11 cellular contexts compared by ENCODE assay signal in the genomic region with DNA sequence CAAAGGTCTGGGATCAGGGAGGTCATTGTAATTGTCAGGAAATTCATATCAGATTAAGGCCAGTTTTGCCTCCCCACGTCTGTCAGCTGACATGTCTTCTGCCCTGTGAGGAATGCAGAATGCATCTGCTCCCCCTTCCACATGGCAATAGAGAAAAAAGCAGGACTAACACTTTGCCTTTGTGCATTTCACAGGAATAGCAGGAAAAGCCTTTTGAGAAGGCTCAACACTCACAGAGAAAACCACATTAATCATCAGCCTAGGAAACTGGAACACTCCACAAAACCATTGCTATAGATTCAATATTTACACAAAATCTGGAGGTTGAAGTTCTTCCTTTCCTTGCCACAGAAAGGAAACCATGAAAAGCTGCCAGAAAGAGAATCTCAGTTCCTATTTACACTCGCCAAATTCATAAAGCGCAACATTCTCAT.
DNase-seq lines count a peak whose midpoint lies in the region; ATAC-seq and TF ChIP-seq lines count a peak whose summit lies in the region.
"Had no signal": no experiment of that assay in that cellular context is flagged by ENCODE, and none has a peak within 500 bp of the region (broad histone marks: within the 10 kb centered on the region; RNA-seq: fewer than 3 reads in every experiment).

No MANE protein-coding gene starts in this region.

- H3K27ac ChIP-seq in colonic mucosa = peak overlapping the region; percentile 61
- H3K27ac ChIP-seq: heart right ventricle, uterus had no signal

- intact Hi-C loops in colonic mucosa (cut with DNase I) = loop anchor here (10.0 kb wide), 1 partner anchor 164 kb away; the partner anchor contains the start of gene HES1

- POLR2A ChIA-PET in activated naive CD8-positive, alpha-beta T cell treated with anti-CD3 and anti-CD28 coated beads, Interleukin-2, amount 10 ng/mL, durations not matched to agents 7 days and 5 days (lab: Charles Lee) = no interaction called here

- no peaks in the 10 kb centered on the region for H3K27me3 ChIP-seq in colonic mucosa
- H3K27me3 ChIP-seq: uterus had no signal

- no peaks in the 10 kb centered on the region for H3K9me3 ChIP-seq in colonic mucosa
- H3K9me3 ChIP-seq: heart right ventricle, uterus had no signal

- TF ChIP-seq CTCF in colonic mucosa (IDR thresholded peaks at IDR 0.05) = no peak
- TF ChIP-seq CTCF in type B pancreatic cell (conservative IDR thresholded peaks at IDR 0.05) = no peak
- TF ChIP-seq CTCF in glutamatergic neuron (IDR thresholded peaks at IDR 0.05; ENCODE audit: partially characterized antibody, unreplicated experiment) = no peak

- peak overlapping the region in 1 of 2 donors; percentile 64 for H3K9ac ChIP-seq in colonic mucosa (ENCODE audit: low read depth in 2 of 2, low read length in 2 of 2)

- no peaks in the 10 kb centered on the region for H3K36me3 ChIP-seq in colonic mucosa
- H3K36me3 ChIP-seq: heart right ventricle, uterus had no signal

- H3K27me3 Mint-ChIP-seq in activated naive CD8-positive, alpha-beta T cell treated with anti-CD3 and anti-CD28 coated beads, Interleukin-2, amount 10 ng/mL, durations not matched to agents 7 days and 5 days = peaks cover 49% of the 10 kb centered on the region
- H3K27me3 Mint-ChIP-seq in activated naive CD8-positive, alpha-beta T cell treated with anti-CD3 and anti-CD28 coated beads for 36 hours = peaks cover 70% of the 10 kb centered on the region
- H3K27me3 Mint-ChIP-seq in type B pancreatic cell = no peaks in the 10 kb centered on the region
- H3K27me3 Mint-ChIP-seq in glutamatergic neuron (ENCODE audit: unreplicated experiment) = peaks cover 3% of the 10 kb centered on the region
- peaks cover 45 to 81% of the 10 kb centered on the region in 2 donors for H3K27me3 Mint-ChIP-seq in natural killer cell treated with Interleukin-12 subunit alpha and Interleukin-12 subunit beta and Interleukin-15 and Interleukin-18, amount 100 ng/mL, for 72 hours

- H3K9me3 Mint-ChIP-seq in activated naive CD8-positive, alpha-beta T cell treated with anti-CD3 and anti-CD28 coated beads, Interleukin-2, amount 10 ng/mL, durations not matched to agents 7 days and 5 days = no peaks in the 10 kb centered on the region
- H3K9me3 Mint-ChIP-seq in activated naive CD8-positive, alpha-beta T cell treated with anti-CD3 and anti-CD28 coated beads for 36 hours = no peaks in the 10 kb centered on the region
- H3K9me3 Mint-ChIP-seq in type B pancreatic cell (no peaks in the 10 kb centered on the region), glutamatergic neuron (ENCODE audit: unreplicated experiment) (peaks cover 3% of the 10 kb centered on the region)
- H3K9me3 Mint-ChIP-seq in natural killer cell treated with Interleukin-12 subunit alpha and Interleukin-12 subunit beta and Interleukin-15 and Interleukin-18, amount 100 ng/mL, for 72 hours = no peaks in the 10 kb centered on the region

- peak overlapping the region; percentile 13 for H3K4me3 Mint-ChIP-seq in activated naive CD8-positive, alpha-beta T cell treated with anti-CD3 and anti-CD28 coated beads, Interleukin-2, amount 10 ng/mL, durations not matched to agents 7 days and 5 days
- H3K4me3 Mint-ChIP-seq in activated naive CD8-positive, alpha-beta T cell treated with anti-CD3 and anti-CD28 coated beads for 36 hours = no peak overlapping the region
- no peak overlapping the region for H3K4me3 Mint-ChIP-seq in type B pancreatic cell
- no peak overlapping the region for H3K4me3 Mint-ChIP-seq in glutamatergic neuron (ENCODE audit: unreplicated experiment)
- H3K4me3 Mint-ChIP-seq in natural killer cell treated with Interleukin-12 subunit alpha and Interleukin-12 subunit beta and Interleukin-15 and Interleukin-18, amount 100 ng/mL, for 72 hours = no peak overlapping the region

- no peaks in the 10 kb centered on the region for H3K4me1 ChIP-seq in colonic mucosa
- H3K4me1 ChIP-seq: uterus had no signal

- no peak for ATAC-seq in activated naive CD8-positive, alpha-beta T cell treated with anti-CD3 and anti-CD28 coated beads, Interleukin-2, amount 10 ng/mL, durations not matched to agents 7 days and 5 days (ENCODE audit: low read depth)
- ATAC-seq in HG03442 (IDR thresholded peaks at IDR 0.05; ENCODE audit: unreplicated experiment) = peak; percentile 34
- ATAC-seq in GM19455 (IDR thresholded peaks at IDR 0.05; ENCODE audit: unreplicated experiment) = no peak
- ATAC-seq in natural killer cell treated with Interleukin-12 subunit alpha and Interleukin-12 subunit beta and Interleukin-15 and Interleukin-18, amount 100 ng/mL, for 72 hours = no peak

- H3K4me3 ChIP-seq in colonic mucosa = no peak overlapping the region
- H3K4me3 ChIP-seq: heart right ventricle, uterus had no signal

- H3K27ac Mint-ChIP-seq in activated naive CD8-positive, alpha-beta T cell treated with anti-CD3 and anti-CD28 coated beads, Interleukin-2, amount 10 ng/mL, durations not matched to agents 7 days and 5 days = no peak overlapping the region
- no peak overlapping the region for H3K27ac Mint-ChIP-seq in activated naive CD8-positive, alpha-beta T cell treated with anti-CD3 and anti-CD28 coated beads for 36 hours
- H3K27ac Mint-ChIP-seq in type B pancreatic cell (peak overlapping the region; percentile 70), glutamatergic neuron (ENCODE audit: unreplicated experiment) (no peak overlapping the region)
- H3K27ac Mint-ChIP-seq in natural killer cell treated with Interleukin-12 subunit alpha and Interleukin-12 subunit beta and Interleukin-15 and Interleukin-18, amount 100 ng/mL, for 72 hours = no peak overlapping the region

- no peak for DNase-seq in activated naive CD8-positive, alpha-beta T cell treated with anti-CD3 and anti-CD28 coated beads, Interleukin-2, amount 10 ng/mL, durations not matched to agents 7 days and 5 days
- DNase-seq in activated naive CD8-positive, alpha-beta T cell treated with anti-CD3 and anti-CD28 coated beads for 36 hours = no peak
- no peak for DNase-seq in colonic mucosa
- DNase-seq in type B pancreatic cell (ENCODE audit: extremely low spot score, unreplicated experiment) = no peak
- DNase-seq in glutamatergic neuron = no peak
- no peak for DNase-seq in natural killer cell treated with Interleukin-12 subunit alpha and Interleukin-12 subunit beta and Interleukin-15 and Interleukin-18, amount 100 ng/mL, for 72 hours (ENCODE audit: low spot score)
- DNase-seq: activated naive CD4-positive, alpha-beta T cell treated with Interleukin-2 at 50 U/mL for 16 hours; uterus had no signal

- peaks cover 10% of the 10 kb centered on the region for H3K4me1 Mint-ChIP-seq in activated naive CD8-positive, alpha-beta T cell treated with anti-CD3 and anti-CD28 coated beads, Interleukin-2, amount 10 ng/mL, durations not matched to agents 7 days and 5 days
- peaks cover 18% of the 10 kb centered on the region for H3K4me1 Mint-ChIP-seq in activated naive CD8-positive, alpha-beta T cell treated with anti-CD3 and anti-CD28 coated beads for 36 hours
- H3K4me1 Mint-ChIP-seq in type B pancreatic cell (ENCODE audit: unreplicated experiment) (peaks cover 54% of the 10 kb centered on the region), glutamatergic neuron (ENCODE audit: low read depth, unreplicated experiment) (peaks cover 8% of the 10 kb centered on the region)
- peaks cover 0 to 2% of the 10 kb centered on the region in 2 donors for H3K4me1 Mint-ChIP-seq in natural killer cell treated with Interleukin-12 subunit alpha and Interleukin-12 subunit beta and Interleukin-15 and Interleukin-18, amount 100 ng/mL, for 72 hours (ENCODE audit: low read depth in 2 of 2)

- H3K36me3 Mint-ChIP-seq in activated naive CD8-positive, alpha-beta T cell treated with anti-CD3 and anti-CD28 coated beads, Interleukin-2, amount 10 ng/mL, durations not matched to agents 7 days and 5 days = no peaks in the 10 kb centered on the region
- H3K36me3 Mint-ChIP-seq in activated naive CD8-positive, alpha-beta T cell treated with anti-CD3 and anti-CD28 coated beads for 36 hours = no peaks in the 10 kb centered on the region
- H3K36me3 Mint-ChIP-seq in type B pancreatic cell (no peaks in the 10 kb centered on the region), glutamatergic neuron (ENCODE audit: unreplicated experiment) (no peaks in the 10 kb centered on the region)
- H3K36me3 Mint-ChIP-seq in natural killer cell treated with Interleukin-12 subunit alpha and Interleukin-12 subunit beta and Interleukin-15 and Interleukin-18, amount 100 ng/mL, for 72 hours = no peaks in the 10 kb centered on the region
